1 cellular context compared by ENCODE assay signal in genomic region chr6:105805581-105806023, GRCh38.
TF ChIP-seq lines count a peak whose summit lies in the region.

No MANE protein-coding gene starts in this region.

TF ChIP-seq in K562, 482 proteins besides CTCF, POLR2A, EP300 and RAD21 (continued from another document and continues in another):
- TF ChIP-seq PRDM10 (IDR thresholded peaks at IDR 0.05; ENCODE audit: partially characterized antibody) (peak; percentile 34), HDAC6 (IDR thresholded peaks at IDR 0.05; ENCODE audit: low read depth, low read length) (no peak), JUND (IDR thresholded peaks at IDR 0.05; ENCODE audit: borderline replicate concordance, low read depth, low read length) (peak; percentile 94), JUND (tag; IDR thresholded peaks at IDR 0.05; ENCODE audit: borderline replicate concordance, low read depth, low read length) (peak; percentile 91; the same call in 2 of the 3 replicates), SAP30 (IDR thresholded peaks at IDR 0.05; ENCODE audit: borderline replicate concordance, insufficient read depth, low read depth, low read length, poor library complexity, severe bottlenecking) (no peak), ZNF639 (CRISPR knock-in tag; conservative IDR thresholded peaks at IDR 0.05 in 1 of 2, IDR thresholded peaks at IDR 0.05 in 1 of 2) (peak in 1 of 2 experiments; percentile 81; a peak in 2 of 4 replicates), ZNF511 (CRISPR knock-in tag; IDR thresholded peaks at IDR 0.05) (no peak), RCOR1 (IDR thresholded peaks at IDR 0.05; ENCODE audit: borderline replicate concordance in 1 of 2, low read depth in 2 of 2, low read length in 2 of 2) (peak in 1 of 2 experiments; percentile 70; a peak in 1 of 4 replicates), L3MBTL2 (IDR thresholded peaks at IDR 0.05) (peak; percentile 83), HNRNPH1 (optimal IDR thresholded peaks at IDR 0.05; ENCODE audit: low read depth, low read length) (no peak), YY1 (IDR thresholded peaks at IDR 0.05; ENCODE audit: borderline replicate concordance in 1 of 3, control insufficient read depth in 1 of 3, extremely low read depth in 1 of 3, insufficient read depth in 3 of 3, insufficient read length in 1 of 3, insufficient replicate concordance in 2 of 3, low read depth in 1 of 3, low read length in 2 of 3) (peak in 1 of 3 experiments; percentile 72), NRF1 (conservative IDR thresholded peaks at IDR 0.05 in 1 of 2, IDR thresholded peaks at IDR 0.05 in 1 of 2) (no peak), CTBP1 (IDR thresholded peaks at IDR 0.05; ENCODE audit: borderline replicate concordance) (peak; percentile 32; the same call in 1 of the 2 replicates), AFF1 (IDR thresholded peaks at IDR 0.05; ENCODE audit: low read depth in 1 of 2, partially characterized antibody in 2 of 2) (no peak), SMAD1 (IDR thresholded peaks at IDR 0.05; ENCODE audit: low read depth, low read length, partially characterized antibody) (no peak), FOXK2 (conservative IDR thresholded peaks at IDR 0.05 in 1 of 2, IDR thresholded peaks at IDR 0.05 in 1 of 2; ENCODE audit: low read depth in 2 of 2) (no peak; a peak in 1 of 4 replicates), HDAC1 (IDR thresholded peaks at IDR 0.05) (peak in 1 of 2 experiments; percentile 61; a peak in 2 of 4 replicates), MNT (conservative IDR thresholded peaks at IDR 0.05) (peak; percentile 17 to 63; a peak in 2 of 4 replicates), HCFC1 (IDR thresholded peaks at IDR 0.05; ENCODE audit: low read depth, low read length) (no peak), NR4A1 (CRISPR knock-in tag; IDR thresholded peaks at IDR 0.05) (0 out of 2 replicates have a peak, but pooled peaks have one; percentile 51), NR4A1 (tag; IDR thresholded peaks at IDR 0.05) (0 out of 2 replicates have a peak, but pooled peaks have one; percentile 66), RBM17 (IDR thresholded peaks at IDR 0.05; ENCODE audit: borderline replicate concordance, low read depth, low read length) (no peak), ARID3A (IDR thresholded peaks at IDR 0.05; ENCODE audit: borderline replicate concordance, low read depth, low read length) (no peak), CBFB (CRISPR knock-in tag; IDR thresholded peaks at IDR 0.05) (no peak), MAZ (CRISPR knock-in tag; conservative IDR thresholded peaks at IDR 0.05 in 1 of 2, IDR thresholded peaks at IDR 0.05 in 1 of 2) (peak in 1 of 2 experiments; percentile 38; a peak in 1 of 4 replicates), NELFE (IDR thresholded peaks at IDR 0.05; ENCODE audit: insufficient read depth, insufficient read length) (no peak), ZKSCAN1 (IDR thresholded peaks at IDR 0.05; ENCODE audit: low read depth, low read length) (no peak), ZNF280B (CRISPR knock-in tag; IDR thresholded peaks at IDR 0.05) (no peak), ZKSCAN3 (CRISPR knock-in tag; IDR thresholded peaks at IDR 0.05) (no peak), BRF2 (IDR thresholded peaks at IDR 0.05; ENCODE audit: borderline replicate concordance, insufficient read depth, insufficient read length) (no peak), ZNF212 (CRISPR knock-in tag; IDR thresholded peaks at IDR 0.05) (no peak), ZNF311 (CRISPR knock-in tag; IDR thresholded peaks at IDR 0.05) (no peak), POLR2B (IDR thresholded peaks at IDR 0.05; ENCODE audit: low read depth, partially characterized antibody) (no peak), BACH1 (tag; IDR thresholded peaks at IDR 0.05) (peak; percentile 46; the same call in 1 of the 2 replicates), ZNF668 (CRISPR knock-in tag; IDR thresholded peaks at IDR 0.05) (no peak), PCBP2 (IDR thresholded peaks at IDR 0.05; ENCODE audit: low read depth, low read length, poor library complexity, severe bottlenecking) (no peak), KAT7 (CRISPR knock-in tag; IDR thresholded peaks at IDR 0.05; ENCODE audit: borderline replicate concordance) (no peak), FOXJ2 (tag; IDR thresholded peaks at IDR 0.05) (no peak), CSDE1 (IDR thresholded peaks at IDR 0.05) (no peak), MXD1 (CRISPR knock-in tag; IDR thresholded peaks at IDR 0.05; ENCODE audit: borderline replicate concordance, poor library complexity, severe bottlenecking) (no peak), ZNF507 (tag; conservative IDR thresholded peaks at IDR 0.05) (no peak), PHB (CRISPR knock-in tag; IDR thresholded peaks at IDR 0.05) (no peak), FOXP4 (CRISPR knock-in tag; IDR thresholded peaks at IDR 0.05; ENCODE audit: borderline replicate concordance) (no peak), CREM (IDR thresholded peaks at IDR 0.05; ENCODE audit: low read depth) (peak; percentile 46; the same call in 1 of the 2 replicates)
